8 cellular contexts compared by ENCODE assay signal in the genomic region with DNA sequence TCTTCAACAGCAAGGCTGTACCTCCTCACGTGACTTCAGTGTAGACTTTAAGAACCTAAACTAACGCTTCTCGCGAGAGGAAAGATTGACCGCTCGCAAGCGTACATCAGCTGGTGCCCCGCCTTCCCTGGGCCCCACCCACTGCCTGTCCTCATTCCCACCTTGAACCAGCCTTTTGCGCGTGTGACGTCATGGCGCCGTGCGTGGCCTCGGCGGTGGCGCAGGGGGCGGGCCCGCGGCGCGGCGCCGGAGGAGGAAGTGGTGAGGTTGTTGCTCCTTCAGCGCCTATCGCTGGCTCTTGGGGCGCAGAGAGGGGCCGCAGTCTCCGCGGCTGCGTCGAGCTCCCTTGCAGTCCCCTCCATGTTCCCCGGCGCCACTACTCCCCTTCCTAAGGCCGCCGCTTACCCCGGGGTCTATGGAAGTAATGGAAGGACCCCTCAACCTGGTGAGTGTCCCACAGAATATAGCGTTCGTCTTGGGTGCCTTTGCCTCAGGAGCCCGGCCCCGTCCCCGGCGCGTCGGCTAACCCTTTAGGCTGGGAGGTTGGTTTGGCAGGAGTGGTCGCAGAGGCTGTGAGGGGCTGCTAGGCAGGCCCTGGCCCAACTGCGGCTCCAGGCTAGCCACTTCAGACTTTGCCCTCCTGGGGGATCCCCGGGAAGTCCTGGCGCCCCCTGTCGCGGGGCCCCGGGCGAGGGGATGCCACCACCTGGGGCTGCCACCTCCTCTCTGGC. TPM values are rescaled to one million over a fixed set of nuclear protein-coding genes. Genes with fewer than 3 reads are reported as not detected.
DNase-seq lines count a peak whose midpoint lies in the region; ATAC-seq and FAIRE-seq lines count a peak whose summit lies in the region.

A gene (plus strand): TSS at position 273 of the 731 bp plus-strand sequence. CDS start 143 bp downstream, at position 416.

- WGBS in mesendoderm (ENCODE audit: extremely low coverage, insufficient coverage, low lambda C conversion rate) = no CpG with 5 or more reads among the region's 53 CpGs

- peaks cover 2% of the 10 kb centered on the region for H3K79me1 ChIP-seq in mesendoderm (ENCODE audit: low read length)

- H3K4me3 ChIP-seq in endocrine pancreas (ENCODE audit: control insufficient read depth, insufficient read depth, low read length) = peak within 1 kb of the TSS; percentile 89
- H3K4me3 ChIP-seq in mesendoderm (ENCODE audit: low read length) = peak within 1 kb of the TSS; percentile 84

- H3K4me1 ChIP-seq in endocrine pancreas (ENCODE audit: control insufficient read depth, insufficient read depth, low read length) (peaks cover 4% of the 10 kb centered on the region), mesendoderm (ENCODE audit: control insufficient read depth, low read depth, low read length) (no peaks in the 10 kb centered on the region)

- H3K23ac ChIP-seq in mesendoderm (ENCODE audit: low read length) = no peak within 1 kb of the TSS

- peak within 1 kb of the TSS; percentile 2 for H4K8ac ChIP-seq in mesendoderm (ENCODE audit: low read depth, low read length)

- peak within 1 kb of the TSS; percentile 1 for H4K5ac ChIP-seq in mesendoderm (ENCODE audit: low read length)

- H3K27me3 ChIP-seq in endocrine pancreas (ENCODE audit: control insufficient read depth, insufficient read depth, low read length) (no peaks in the 10 kb centered on the region), mesendoderm (ENCODE audit: insufficient read depth, low read length, poor library complexity) (no peaks in the 10 kb centered on the region)

- DNase-seq in Caki2 (ENCODE audit: low read depth) (peak; percentile 98), HTR-8/SVneo (ENCODE audit: insufficient read length, low spot score) (peak; percentile 92), NOMO-1 treated with DMSO at 0.1 percent for 48 hours (lab: John Stamatoyannopoulos, UW; ENCODE audit: unreplicated experiment) (peak; percentile 97), mesendoderm (peak; percentile 99)
- peak; percentile 90 to 94 (median 94) for DNase-seq in activated CD8-positive, alpha-beta memory T cell treated with anti-CD3 and anti-CD28 coated beads for 48 hours (ENCODE audit: low read depth in 2 of 3, low spot score in 2 of 3)
- peak; percentile 93 for DNase-seq in stimulated activated CD8-positive, alpha-beta memory T cell treated with anti-CD3 and anti-CD28 coated beads, Interleukin-15, amount 100 ng/mL, for 1 hour (ENCODE audit: low read depth)

- H3K9ac ChIP-seq in endocrine pancreas (ENCODE audit: control insufficient read depth, insufficient read depth, low read length) (peak within 1 kb of the TSS; percentile 93), mesendoderm (ENCODE audit: low read length) (peak within 1 kb of the TSS; percentile 92)

- H2BK120ac ChIP-seq in mesendoderm (ENCODE audit: low read depth, low read length) = no peak within 1 kb of the TSS

- no peak within 1 kb of the TSS for H2AK5ac ChIP-seq in mesendoderm (ENCODE audit: low read length)

- H3K4me2 ChIP-seq in mesendoderm (ENCODE audit: low read length) = peak within 1 kb of the TSS; percentile 1

- no peaks in the 10 kb centered on the region for H3K9me3 ChIP-seq in endocrine pancreas (ENCODE audit: control insufficient read depth, low read length)

- H2BK5ac ChIP-seq in mesendoderm (ENCODE audit: low read length) = no peak within 1 kb of the TSS

- H3K4ac ChIP-seq in mesendoderm (ENCODE audit: low read depth, low read length) = peak within 1 kb of the TSS; percentile 36

- H3K36me3 ChIP-seq in endocrine pancreas (ENCODE audit: control insufficient read depth, insufficient read depth, low read length) = no peaks in the 10 kb centered on the region
- no peaks in the 10 kb centered on the region for H3K36me3 ChIP-seq in mesendoderm (ENCODE audit: control insufficient read depth, insufficient read depth, low read length)

- in situ Hi-C loops in Caki2 (cut with HindIII; ENCODE audit: low pct_unique_long_range_greater_than_20kb, low sequenced_read_pairs) = no loop called here

- peak; percentile 98 for FAIRE-seq in HTR-8/SVneo (lab: Jason Lieb, UNC)

- H3K18ac ChIP-seq in mesendoderm (ENCODE audit: low read length) = peak within 1 kb of the TSS; percentile 62

- H3K27ac ChIP-seq in mesendoderm (ENCODE audit: low read depth, low read length) = peak within 1 kb of the TSS; percentile 60

- H3K56ac ChIP-seq in mesendoderm (ENCODE audit: low read length) = peak within 1 kb of the TSS; percentile 92

- ATAC-seq in GM21367 (IDR thresholded peaks at IDR 0.05; ENCODE audit: unreplicated experiment) = peak; percentile 94

- H3K79me2 ChIP-seq in mesendoderm (ENCODE audit: control insufficient read depth, insufficient read depth, low read length) = peaks cover 40% of the 10 kb centered on the region

- no peak within 1 kb of the TSS for H2BK15ac ChIP-seq in mesendoderm (replicated peaks; ENCODE audit: low read depth)

RNA-seq across cellular contexts. Expression of the gene that starts here (rescaled TPM):
- total RNA-seq in Caki2 (2014; rRNA removed; shearing (Covaris generic); ENCODE audit: low replicate concordance) = 25.9 and 36.5 TPM in 2 replicates
- polyA plus RNA-seq in mesendoderm (2013, experiment 1 of 2) = 35.8 TPM
- polyA plus RNA-seq in mesendoderm (2013, experiment 2 of 2) = 37.5 TPM

Comparison
In these comparisons a context has a peak if more than half of its experiments do, and no peak if none do; other contexts are left out.
1. Peak in every context shown above with its lines: DNase-seq, ATAC-seq, H3K4me3 ChIP-seq and H3K27ac ChIP-seq.